Comparison of ENCODE assay signal across 1 cellular context in the genomic region with DNA sequence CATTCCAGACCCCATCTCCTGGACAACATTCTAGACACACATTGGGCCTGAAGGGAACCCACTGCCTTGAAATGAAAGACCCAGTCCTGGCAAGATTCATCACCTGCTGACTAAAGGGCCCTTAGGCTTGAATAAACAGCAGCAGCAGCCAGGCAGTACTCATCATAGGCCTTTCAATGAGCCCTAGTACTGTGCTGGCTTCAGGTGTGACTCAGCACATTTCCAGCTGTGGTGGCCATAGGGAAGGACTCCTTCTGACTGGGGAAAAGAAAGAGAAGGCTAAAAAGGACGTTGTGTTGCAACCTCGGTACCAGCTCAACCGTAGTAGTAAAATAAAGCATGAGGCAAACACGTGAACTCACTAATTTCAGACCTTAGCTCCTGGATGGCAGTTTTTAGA.
TF ChIP-seq lines count a peak whose summit lies in the region.

No MANE protein-coding gene starts in this region.

TF ChIP-seq in endothelial cell of umbilical vein, 7 proteins besides CTCF, POLR2A, EP300 and RAD21 (continued from another document):
- TF ChIP-seq FOS (IDR thresholded peaks at IDR 0.05; ENCODE audit: borderline replicate concordance, insufficient read depth, low read length) (no peak), EZH2 (IDR thresholded peaks at IDR 0.05; ENCODE audit: borderline replicate concordance, low read depth, low read length, severe bottlenecking) (no peak), GATA2 (IDR thresholded peaks at IDR 0.05; ENCODE audit: insufficient read depth, insufficient read length, low read depth, low read length) (no peak), JUN (IDR thresholded peaks at IDR 0.05; ENCODE audit: borderline replicate concordance, insufficient read depth, insufficient read length, low read depth) (no peak), POLR2AphosphoS5 (IDR thresholded peaks at IDR 0.05; ENCODE audit: insufficient read depth, low read depth, low read length) (no peak)
- TF ChIP-seq, protein P1, sequence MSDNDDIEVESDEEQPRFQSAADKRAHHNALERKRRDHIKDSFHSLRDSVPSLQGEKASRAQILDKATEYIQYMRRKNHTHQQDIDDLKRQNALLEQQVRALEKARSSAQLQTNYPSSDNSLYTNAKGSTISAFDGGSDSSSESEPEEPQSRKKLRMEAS (IDR thresholded peaks at IDR 0.05; ENCODE audit: insufficient read depth, insufficient read length), result no peak
